Comparison of ENCODE assay signal across 27 cellular contexts in the genomic region with DNA sequence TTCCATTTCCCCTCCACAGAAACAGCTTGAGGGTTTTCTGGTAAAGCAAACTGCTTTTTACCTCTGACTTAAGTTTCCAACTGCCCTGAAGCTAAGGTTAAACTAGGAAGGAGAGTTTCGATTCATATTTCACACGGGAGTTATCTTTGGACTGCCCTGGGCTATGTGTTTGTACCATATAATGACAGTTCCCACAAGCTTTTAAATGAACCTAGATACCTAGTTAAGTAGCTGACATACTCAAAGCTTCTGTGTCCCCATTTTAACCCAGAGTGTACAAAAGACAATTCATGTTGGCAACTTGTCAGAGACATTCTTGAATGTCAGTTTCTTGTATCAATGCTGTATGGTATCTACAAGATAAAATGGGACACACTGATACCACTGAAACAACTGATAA.
"Had no signal": no experiment of that assay in that cellular context is flagged by ENCODE, and none has a peak within 500 bp of the region (broad histone marks: within the 10 kb centered on the region; RNA-seq: fewer than 3 reads in every experiment).

No MANE protein-coding gene starts in this region.

- H3K9me3 ChIP-seq: neutrophil, pancreas, prostate gland, right atrium auricular region, right lobe of liver, sigmoid colon, suprapubic skin, testis, transverse colon, upper lobe of left lung, vagina had no signal

- DNase-seq: naive B cell; naive thymus-derived CD8-positive, alpha-beta T cell; nephron progenitor cell; nucleus accumbens; pancreas; retina; right lobe of liver; sigmoid colon; small intestine; stimulated activated CD4-positive, alpha-beta T cell treated with anti-CD3 and anti-CD28 coated beads, Interleukin-15, amount 100 ng/mL, for 24 hours; stimulated activated CD4-positive, alpha-beta T cell treated with anti-CD3 and anti-CD28 coated beads, Interleukin-2, amount 100 ng/mL, for 24 hours; stimulated activated CD4-positive, alpha-beta T cell treated with anti-CD3 and anti-CD28 coated beads, Interleukin-2, amount 100 ng/mL, for 48 hours; stimulated activated CD4-positive, alpha-beta T cell treated with anti-CD3 and anti-CD28 coated beads, Interleukin-4, amount 100 ng/mL, for 24 hours; stimulated activated naive B cell treated with anti-CD40 and anti-IgM and Interleukin-4, amounts not matched to agents 10 μg/mL and 1 μg/mL and 100 μg/mL, for 72 hours; stimulated activated naive CD4-positive, alpha-beta T cell treated with Interleukin-2 at 50 U/mL for 16 hours; stomach; testis; tibial artery; transverse colon; upper lobe of left lung had no signal

- H3K27me3 ChIP-seq: neutrophil, right atrium auricular region, right lobe of liver, sigmoid colon, stomach, suprapubic skin, testis, tibial artery, transverse colon, upper lobe of left lung, vagina had no signal

- H3K27ac ChIP-seq: neutrophil, pancreas, prostate gland, right atrium auricular region, right lobe of liver, sigmoid colon, stomach, suprapubic skin, testis, tibial artery, transverse colon, upper lobe of left lung, vagina had no signal

- H3K36me3 ChIP-seq: neutrophil, pancreas, prostate gland, right atrium auricular region, right lobe of liver, sigmoid colon, stomach, suprapubic skin, tibial artery, transverse colon, upper lobe of left lung, vagina had no signal

- H3K4me1 ChIP-seq: pancreas, prostate gland, right atrium auricular region, right lobe of liver, sigmoid colon, stomach, suprapubic skin, testis, tibial artery, transverse colon, upper lobe of left lung, vagina had no signal

- H3K4me3 ChIP-seq: pancreas, prostate gland, right atrium auricular region, right lobe of liver, sigmoid colon, stomach, suprapubic skin, testis, tibial artery, transverse colon, upper lobe of left lung, vagina had no signal

- ATAC-seq: naive thymus-derived CD8-positive, alpha-beta T cell; natural killer cell treated with Interleukin-12 subunit alpha and Interleukin-12 subunit beta and Interleukin-15 and Interleukin-18, amount 100 ng/mL, for 72 hours; pancreas; right lobe of liver; stimulated activated effector memory CD8-positive, alpha-beta T cell treated with anti-CD3 and anti-CD28 coated beads, Interleukin-12 subunit alpha, Interleukin-12 subunit beta, amount 100 ng/mL, for 72 hours; stimulated activated naive B cell treated with anti-CD40 and anti-IgM and Interleukin-4, amounts not matched to agents 10 μg/mL and 1 μg/mL and 100 μg/mL, for 72 hours had no signal
